Comparison of ENCODE assay signal across 15 cellular contexts in genomic region chr6:84623956-84624680, GRCh38.
A peak's percentile ranks its signal among the peaks of the same experiment; 100 is the strongest.
DNase-seq lines count a peak whose midpoint lies in the region; ATAC-seq and TF ChIP-seq lines count a peak whose summit lies in the region.
"Had no signal": no experiment of that assay in that cellular context is flagged by ENCODE, and none has a peak within 500 bp of the region (broad histone marks: within the 10 kb centered on the region; RNA-seq: fewer than 3 reads in every experiment).

No MANE protein-coding gene starts in this region.

- no peaks in the 10 kb centered on the region for H3K36me3 Mint-ChIP-seq in MCF 10A (ENCODE audit: insufficient read depth, unreplicated experiment)

- DNase-seq in MCF 10A (ENCODE audit: unreplicated experiment) = peak; percentile 68
- no peak for DNase-seq in breast epithelium (ENCODE audit: low spot score in 2 of 2)
- DNase-seq in astrocyte of the spinal cord (ENCODE audit: low read depth, low spot score) = peak; percentile 87
- DNase-seq in left ventricle myocardium inferior = peak; percentile 27
- no peak for DNase-seq in aorta
- DNase-seq: activated CD4-positive, CD25-positive, alpha-beta regulatory T cell treated with anti-CD3 and anti-CD28 coated beads, Interleukin-2, amount 50 U/mL, for 72 hours; activated gamma-delta T cell; DMS79 treated with DMSO at 0.1 percent for 48 hours; NCI-H526 treated with DMSO at 0.1 percent for 48 hours; substantia nigra had no signal

- H3K9me3 ChIP-seq in breast epithelium (peaks cover 0 to 8% of the 10 kb centered on the region in 2 donors), left ventricle myocardium inferior (replicated peaks) (peaks cover 13% of the 10 kb centered on the region), aorta (ENCODE audit: control insufficient read depth, low read length) (no peaks in the 10 kb centered on the region)

- H3K4me3 Mint-ChIP-seq in MCF 10A (ENCODE audit: unreplicated experiment) = no peak overlapping the region

- H3K4me1 Mint-ChIP-seq in MCF 10A (ENCODE audit: insufficient read depth, unreplicated experiment) = peaks cover 23% of the 10 kb centered on the region

- H3K4me1 ChIP-seq in breast epithelium (no peaks in the 10 kb centered on the region), left ventricle myocardium inferior (no peaks in the 10 kb centered on the region), aorta (ENCODE audit: control insufficient read depth in 1 of 2, insufficient read depth in 2 of 2, low read length in 2 of 2) (peaks cover 0 to 3% of the 10 kb centered on the region in 2 donors)

- POLR2A ChIA-PET in MCF 10A (lab: Yijun Ruan, JAX) = no interaction called here

- H3K27ac ChIP-seq in breast epithelium = peak overlapping the region in 1 of 2 donors; percentile 7
- peak overlapping the region; percentile 40 for H3K27ac ChIP-seq in left ventricle myocardium inferior (replicated peaks)
- H3K27ac ChIP-seq in aorta (ENCODE audit: low read depth in 1 of 2, low read length in 2 of 2) = no peak overlapping the region
- H3K27ac ChIP-seq: 22Rv1 had no signal

- H3K36me3 ChIP-seq in breast epithelium (no peaks in the 10 kb centered on the region), left ventricle myocardium inferior (no peaks in the 10 kb centered on the region), aorta (ENCODE audit: control insufficient read depth in 1 of 2, insufficient read depth in 2 of 2, low read length in 1 of 2) (no peaks in the 10 kb centered on the region)

- peak overlapping the region; percentile 96 for H3K27ac Mint-ChIP-seq in MCF 10A (ENCODE audit: low read depth, unreplicated experiment)

- TF ChIP-seq CTCF in MCF 10A (IDR thresholded peaks at IDR 0.05; ENCODE audit: unreplicated experiment) = no peak
- TF ChIP-seq CTCF in breast epithelium (IDR thresholded peaks at IDR 0.05) = no peak
- TF ChIP-seq CTCF in astrocyte of the spinal cord (IDR thresholded peaks at IDR 0.05; ENCODE audit: low read depth, low read length) = no peak
- no peak for TF ChIP-seq CTCF in left ventricle myocardium inferior (IDR thresholded peaks at IDR 0.05; ENCODE audit: borderline replicate concordance)

- ATAC-seq in aorta (ENCODE audit: low FRiP score) = peak; percentile 38
- ATAC-seq in GM18909 (IDR thresholded peaks at IDR 0.05; ENCODE audit: poor library complexity, unreplicated experiment) = no peak
- ATAC-seq in GM21717 (IDR thresholded peaks at IDR 0.05; ENCODE audit: unreplicated experiment) = no peak
- ATAC-seq in HG02973 (IDR thresholded peaks at IDR 0.05; ENCODE audit: unreplicated experiment) = no peak

- H3K9me3 Mint-ChIP-seq in MCF 10A (ENCODE audit: unreplicated experiment) = peaks cover 23% of the 10 kb centered on the region

- whole genome bisulfite sequencing in aorta, 2 donors = 54% methylated on average over 4 of the region's 4 CpGs

- BruUV-seq in MCF 10A (replicated peaks; lab: Mats Ljungman, UMichigan) = no TSS peak

- in situ Hi-C loops in astrocyte of the spinal cord (cut with HindIII; ENCODE audit: low sequenced_read_pairs) = no loop called here

- no peak for TF ChIP-seq POLR2A in breast epithelium (IDR thresholded peaks at IDR 0.05)

- no peaks in the 10 kb centered on the region for H3K27me3 Mint-ChIP-seq in MCF 10A (ENCODE audit: insufficient read depth, unreplicated experiment)

- intact Hi-C loops in MCF 10A (cut with micrococcal nuclease) = no loop called here
- intact Hi-C loops in breast epithelium (cut with DNase I; ENCODE audit: low total_unique reads) = no loop called here
- intact Hi-C loops in left ventricle myocardium inferior (cut with micrococcal nuclease) = no loop called here
- intact Hi-C loops in aorta (cut with DNase I) = no loop called here

- CTCF ChIA-PET in MCF 10A (lab: Yijun Ruan, JAX) = interaction anchor here (0.8 kb wide), 1 partner anchor 832 kb away, joined by 3 read pairs; no protein-coding TSS in a partner anchor

- no peaks in the 10 kb centered on the region for H3K27me3 ChIP-seq in breast epithelium
- H3K27me3 ChIP-seq in left ventricle myocardium inferior (ENCODE audit: low read depth) = no peaks in the 10 kb centered on the region
- peaks cover 0 to 2% of the 10 kb centered on the region in 2 donors for H3K27me3 ChIP-seq in aorta (ENCODE audit: control insufficient read depth in 1 of 2, insufficient read depth in 2 of 2, low read length in 1 of 2)

- no peak overlapping the region for H3K4me3 ChIP-seq in breast epithelium
- no peak overlapping the region for H3K4me3 ChIP-seq in astrocyte of the spinal cord (ENCODE audit: low read depth, low read length)
- no peak overlapping the region for H3K4me3 ChIP-seq in left ventricle myocardium inferior
- no peak overlapping the region for H3K4me3 ChIP-seq in aorta (ENCODE audit: low read length in 2 of 2)
- H3K4me3 ChIP-seq: lung had no signal

Comparison
In these comparisons a context has a peak if more than half of its experiments do, and no peak if none do; other contexts are left out.
1. DNase-seq: peak in MCF 10A (single experiment), astrocyte of the spinal cord (single experiment) and left ventricle myocardium inferior (single experiment); none in breast epithelium (0 of 2) and aorta (0 of 2).